17 cellular contexts compared by ENCODE assay signal in the genomic region with DNA sequence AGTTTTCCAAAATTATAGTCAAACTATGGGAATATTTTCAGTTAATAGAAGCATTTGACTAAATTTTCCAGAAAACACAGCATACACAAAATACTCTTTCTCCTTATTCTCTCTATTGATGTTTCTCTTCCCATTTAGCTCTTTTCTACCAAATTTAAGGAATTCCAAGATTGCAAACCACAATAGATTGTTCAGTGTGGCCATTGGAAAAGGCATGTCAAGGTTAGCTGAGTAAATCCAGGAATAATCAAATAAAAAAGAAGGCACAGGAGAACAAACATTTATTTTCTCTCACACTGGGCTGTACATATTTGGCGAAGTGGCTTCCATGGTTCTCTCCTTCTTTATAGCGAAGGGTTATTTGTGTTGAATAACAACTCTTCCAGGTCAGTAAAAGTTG.
DNase-seq lines count a peak whose midpoint lies in the region; ATAC-seq and TF ChIP-seq lines count a peak whose summit lies in the region.
"Had no signal": no experiment of that assay in that cellular context is flagged by ENCODE, and none has a peak within 500 bp of the region (broad histone marks: within the 10 kb centered on the region; RNA-seq: fewer than 3 reads in every experiment).

No MANE protein-coding gene starts in this region.

- 83 to 97% methylated on average over 2 of the region's 2 CpGs for WGBS in gastroesophageal sphincter (ENCODE audit: low coverage in 1 of 2), 2 donors

- H3K4me1 ChIP-seq in HUES6 (ENCODE audit: control insufficient read depth, insufficient read depth, low read length) (peaks cover 11% of the 10 kb centered on the region; the same call in 1 of the 2 replicates), SJSA1 (replicated peaks) (peaks cover 43% of the 10 kb centered on the region), gastroesophageal sphincter (no peaks in the 10 kb centered on the region)

- H3K9me3 ChIP-seq in HUES6 (ENCODE audit: control insufficient read depth, insufficient read depth, low read depth, low read length) (no peaks in the 10 kb centered on the region), SJSA1 (replicated peaks) (no peaks in the 10 kb centered on the region), gastroesophageal sphincter (no peaks in the 10 kb centered on the region)
- H3K9me3 ChIP-seq: BE2C had no signal

- TF ChIP-seq EP300 in gastroesophageal sphincter (IDR thresholded peaks at IDR 0.05), result no peak

- intact Hi-C loops in left colon (cut with DNase I, micrococcal nuclease), result no loop called here

- H3K27me3 ChIP-seq in HUES6 (ENCODE audit: control insufficient read depth, insufficient read depth, low read length) (no peaks in the 10 kb centered on the region), SJSA1 (replicated peaks) (no peaks in the 10 kb centered on the region), gastroesophageal sphincter (no peaks in the 10 kb centered on the region)
- H3K27me3 ChIP-seq: BE2C had no signal

- TF ChIP-seq CTCF in fibroblast of pulmonary artery (IDR thresholded peaks at IDR 0.05; ENCODE audit: low read length, missing control alignments) (no peak), gastroesophageal sphincter (IDR thresholded peaks at IDR 0.05) (no peak)

- DNase-seq in DMS114 treated with DMSO at 0.1 percent for 48 hours (lab: John Stamatoyannopoulos, UW; ENCODE audit: unreplicated experiment) (peak; percentile 27), SJSA1 (ENCODE audit: low read depth in 1 of 2, low spot score in 2 of 2) (peak in 1 of 2 experiments; percentile 57), fibroblast of pulmonary artery (ENCODE audit: low read depth) (peak; percentile 29), C1 segment of cervical spinal cord (lab: John Stamatoyannopoulos, UW) (no peak), NCI-H2107 treated with DMSO at 0.1 percent for 48 hours (lab: John Stamatoyannopoulos, UW; ENCODE audit: unreplicated experiment) (no peak), left colon (no peak)
- DNase-seq: BE2C; CD8-positive, alpha-beta T cell; COR-L47; DMS53; GF-D8; GOT3; IMR-90; KBM-7 had no signal

- H3K4me3 ChIP-seq in HUES6 (ENCODE audit: low read depth, low read length) (no peak overlapping the region), SJSA1 (no peak overlapping the region), fibroblast of pulmonary artery (replicated peaks; ENCODE audit: low read depth, low read length) (no peak overlapping the region), gastroesophageal sphincter (no peak overlapping the region)

- TF ChIP-seq POLR2A in gastroesophageal sphincter (IDR thresholded peaks at IDR 0.05), result no peak

- no peaks in the 10 kb centered on the region for H3K36me3 ChIP-seq in HUES6 (ENCODE audit: control insufficient read depth, insufficient read depth, low read length)
- no peaks in the 10 kb centered on the region for H3K36me3 ChIP-seq in SJSA1
- no peaks in the 10 kb centered on the region for H3K36me3 ChIP-seq in gastroesophageal sphincter
- H3K36me3 ChIP-seq: BE2C had no signal

- H3K27ac ChIP-seq in HUES6 (ENCODE audit: low read depth, low read length) (0 out of 2 replicates have a peak overlapping the region, but pooled peaks have one; percentile 24), SJSA1 (peak overlapping the region; percentile 47), gastroesophageal sphincter (no peak overlapping the region)

- no peak for ATAC-seq in gastroesophageal sphincter
- no peak for ATAC-seq in left colon
- ATAC-seq: CD8-positive, alpha-beta T cell; HCT116 had no signal

- H3K9ac ChIP-seq in HUES6 (ENCODE audit: low read length), result no peak overlapping the region

Comparison
In these comparisons a context has a peak if more than half of its experiments do, and no peak if none do; other contexts are left out.
1. DNase-seq: peak in DMS114 treated with DMSO at 0.1 percent for 48 hours (single experiment) and fibroblast of pulmonary artery (single experiment); none in C1 segment of cervical spinal cord (0 of 14), NCI-H2107 treated with DMSO at 0.1 percent for 48 hours (single experiment) and left colon (0 of 2).
2. H3K27ac ChIP-seq: peak in HUES6 (single experiment) and SJSA1 (single experiment); none in gastroesophageal sphincter (0 of 4).